9 cellular contexts compared by ENCODE assay signal in the genomic region with DNA sequence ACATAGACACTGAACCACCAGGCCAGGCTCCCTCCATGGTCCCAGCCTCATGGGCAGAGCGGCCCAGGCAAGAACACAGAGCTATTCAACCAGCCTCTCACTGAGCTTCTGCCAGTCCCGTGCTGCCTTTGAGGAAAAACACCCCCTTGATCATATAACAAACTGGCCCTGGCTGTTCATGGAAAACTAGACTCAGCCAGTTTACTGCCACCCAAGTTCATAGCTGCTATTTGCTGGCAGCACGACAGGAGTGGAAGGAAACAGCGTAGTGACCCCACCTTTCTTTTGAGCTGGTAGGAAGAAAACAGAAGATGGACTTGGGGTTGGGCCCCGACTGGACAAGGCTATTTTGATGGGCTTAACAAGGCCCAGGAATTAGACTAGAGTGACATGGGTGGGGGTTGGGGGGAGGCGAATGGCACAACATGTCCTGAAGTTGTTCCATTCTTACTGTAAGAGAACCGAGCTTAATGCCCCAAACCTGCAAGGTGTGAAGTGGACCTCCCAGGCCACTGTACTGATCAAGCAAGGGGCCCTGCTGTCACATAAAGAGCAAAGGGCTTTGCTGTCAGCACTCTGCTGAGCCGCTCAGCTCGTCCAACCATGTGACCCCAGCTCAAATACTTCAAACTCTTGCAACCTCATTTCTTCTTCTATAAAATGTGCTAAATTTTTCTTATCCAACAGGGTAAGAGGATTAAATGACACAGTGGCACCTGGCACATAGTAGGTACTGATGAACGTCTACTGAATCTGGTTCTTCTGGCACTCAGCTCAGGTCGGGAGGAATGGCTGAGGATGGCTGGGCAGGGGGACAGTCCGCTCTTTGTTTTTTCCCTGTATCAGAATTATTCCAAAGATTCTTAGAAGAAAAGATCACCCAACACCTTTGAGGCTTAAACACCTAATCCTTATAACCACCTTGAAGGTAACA. TPM values are rescaled to one million over a fixed set of nuclear protein-coding genes. Genes with fewer than 3 reads are reported as not detected.
A peak's percentile ranks its signal among the peaks of the same experiment; 100 is the strongest.
DNase-seq lines count a peak whose midpoint lies in the region; ATAC-seq and TF ChIP-seq lines count a peak whose summit lies in the region.
"Had no signal": no experiment of that assay in that cellular context is flagged by ENCODE, and none has a peak within 500 bp of the region (broad histone marks: within the 10 kb centered on the region; RNA-seq: fewer than 3 reads in every experiment).

No MANE protein-coding gene starts in this region.

- DNase-seq in glutamatergic neuron (no peak), HAP-1 (ENCODE audit: low spot score in 2 of 2) (no peak)

- in situ Hi-C loops in HAP-1 (cut with MboI; ENCODE audit: low sequenced_read_pairs) = no loop called here

- no peaks in the 10 kb centered on the region for H3K27me3 ChIP-seq in Loucy (ENCODE audit: insufficient read depth, low read length, poor library complexity, severe bottlenecking)
- no peaks in the 10 kb centered on the region for H3K27me3 ChIP-seq in HAP-1 (ENCODE audit: low read depth)

- peaks cover 84% of the 10 kb centered on the region for H3K4me1 Mint-ChIP-seq in dendritic cell treated with granulocyte-macrophage colony-stimulating factor and Interleukin-4, amounts not matched to agents 40 ng/mL and 50 ng/mL, for 4 days (ENCODE audit: low read depth)
- H3K4me1 Mint-ChIP-seq in nephron (peaks cover 75% of the 10 kb centered on the region), glutamatergic neuron (ENCODE audit: low read depth, unreplicated experiment) (peaks cover 12% of the 10 kb centered on the region)

- H3F3A ChIP-seq in Loucy (ENCODE audit: low read depth) = no peaks in the 10 kb centered on the region

- no peaks in the 10 kb centered on the region for H3K9me2 ChIP-seq in Loucy (replicated peaks; ENCODE audit: low read depth, low read length)

- H2AFZ ChIP-seq in Loucy (ENCODE audit: low read length) = no peak overlapping the region

- H3K9ac ChIP-seq in Loucy (ENCODE audit: low read depth, low read length, poor library complexity, severe bottlenecking) = peak overlapping the region; percentile 95

- H3K36me3 ChIP-seq in Loucy (ENCODE audit: insufficient read depth, low read length) (peaks cover 7% of the 10 kb centered on the region; the same call in 1 of the 2 replicates), HAP-1 (replicated peaks) (peaks cover 1% of the 10 kb centered on the region)

- TF ChIP-seq CTCF in 22Rv1 (IDR thresholded peaks at IDR 0.05) = no peak
- no peak for TF ChIP-seq CTCF in Loucy (conservative IDR thresholded peaks at IDR 0.05; ENCODE audit: low read length)
- no peak for TF ChIP-seq CTCF in nephron (IDR thresholded peaks at IDR 0.05; ENCODE audit: unreplicated experiment in 3 of 3)
- TF ChIP-seq CTCF in glutamatergic neuron (IDR thresholded peaks at IDR 0.05; ENCODE audit: partially characterized antibody, unreplicated experiment) = no peak

- ATAC-seq in HG03196 (IDR thresholded peaks at IDR 0.05; ENCODE audit: unreplicated experiment) (no peak), GM18517 (IDR thresholded peaks at IDR 0.05; ENCODE audit: unreplicated experiment) (no peak)

- H3K27ac Mint-ChIP-seq in dendritic cell treated with granulocyte-macrophage colony-stimulating factor and Interleukin-4, amounts not matched to agents 40 ng/mL and 50 ng/mL, for 4 days = peak overlapping the region; percentile 92
- H3K27ac Mint-ChIP-seq in nephron = peak overlapping the region; percentile 75 to 94 (median 89)
- no peak overlapping the region for H3K27ac Mint-ChIP-seq in glutamatergic neuron (ENCODE audit: unreplicated experiment)

- H3K4me3 ChIP-seq in Loucy (ENCODE audit: low read length, poor library complexity, severe bottlenecking) (peak overlapping the region; percentile 84), HAP-1 (no peak overlapping the region)

- H3K9me3 ChIP-seq in Loucy (ENCODE audit: insufficient read depth, low read depth, low read length) (no peaks in the 10 kb centered on the region), HAP-1 (no peaks in the 10 kb centered on the region)

- H3K9me3 Mint-ChIP-seq in dendritic cell treated with granulocyte-macrophage colony-stimulating factor and Interleukin-4, amounts not matched to agents 40 ng/mL and 50 ng/mL, for 4 days = no peaks in the 10 kb centered on the region
- H3K9me3 Mint-ChIP-seq in nephron (no peaks in the 10 kb centered on the region), glutamatergic neuron (ENCODE audit: unreplicated experiment) (peaks cover 11% of the 10 kb centered on the region)

- no peaks in the 10 kb centered on the region for H3K27me3 Mint-ChIP-seq in dendritic cell treated with granulocyte-macrophage colony-stimulating factor and Interleukin-4, amounts not matched to agents 40 ng/mL and 50 ng/mL, for 4 days
- H3K27me3 Mint-ChIP-seq in nephron (ENCODE audit: low read depth) (peaks cover 14% of the 10 kb centered on the region), glutamatergic neuron (ENCODE audit: unreplicated experiment) (peaks cover 13% of the 10 kb centered on the region)

- H3K4me3 Mint-ChIP-seq in dendritic cell treated with granulocyte-macrophage colony-stimulating factor and Interleukin-4, amounts not matched to agents 40 ng/mL and 50 ng/mL, for 4 days = peak overlapping the region; percentile 83
- peak overlapping the region; percentile 63 to 89 (median 79) for H3K4me3 Mint-ChIP-seq in nephron
- no peak overlapping the region for H3K4me3 Mint-ChIP-seq in glutamatergic neuron (ENCODE audit: unreplicated experiment)

- H3K27ac ChIP-seq in 22Rv1 = peak overlapping the region; percentile 83; the same call in 1 of the 2 replicates

- peak overlapping the region; percentile 94 for H3K4me2 ChIP-seq in Loucy (ENCODE audit: low read depth, low read length, poor library complexity, severe bottlenecking)

- peaks cover 12% of the 10 kb centered on the region for H3K79me2 ChIP-seq in Loucy (ENCODE audit: insufficient read depth, low read length)

- intact Hi-C loops in dendritic cell treated with granulocyte-macrophage colony-stimulating factor and Interleukin-4, amounts not matched to agents 40 ng/mL and 50 ng/mL, for 4 days (cut with micrococcal nuclease) = no loop called here

- H4K20me1 ChIP-seq in Loucy (ENCODE audit: insufficient read depth, low read length, poor library complexity, severe bottlenecking) = no peaks in the 10 kb centered on the region

- H3K36me3 Mint-ChIP-seq in dendritic cell treated with granulocyte-macrophage colony-stimulating factor and Interleukin-4, amounts not matched to agents 40 ng/mL and 50 ng/mL, for 4 days (ENCODE audit: low read depth) = peaks cover 24% of the 10 kb centered on the region
- H3K36me3 Mint-ChIP-seq in nephron (ENCODE audit: low read depth) (peaks cover 9% of the 10 kb centered on the region), glutamatergic neuron (ENCODE audit: unreplicated experiment) (peaks cover 8% of the 10 kb centered on the region)

- H3K4me1 ChIP-seq in Loucy (ENCODE audit: insufficient read depth, low read length, poor library complexity, severe bottlenecking) (peaks cover 32% of the 10 kb centered on the region), HAP-1 (peaks cover 13% of the 10 kb centered on the region)

RNA-seq across cellular contexts. Expression of a gene that starts 1.5 kb away (rescaled TPM):
- not detected for total RNA-seq in glutamatergic neuron (ENCODE audit: unreplicated experiment)
- total RNA-seq: M059J had no signal
